Comparison of ENCODE assay signal across 23 cellular contexts in genomic region chr17:50483266-50483665, GRCh38. TPM values are rescaled to one million over a fixed set of nuclear protein-coding genes. Genes with fewer than 3 reads are reported as not detected.
DNase-seq lines count a peak whose midpoint lies in the region; ATAC-seq, FAIRE-seq and TF ChIP-seq lines count a peak whose summit lies in the region.
"Had no signal": no experiment of that assay in that cellular context is flagged by ENCODE, and none has a peak within 500 bp of the region (broad histone marks: within the 10 kb centered on the region; RNA-seq: fewer than 3 reads in every experiment).

No MANE protein-coding gene starts in this region.

- 0 out of 2 replicates have a peak overlapping the region, but pooled peaks have one; percentile 5 for H2BK20ac ChIP-seq in IMR-90 (ENCODE audit: low read depth, low read length)

- H3K9me3 Mint-ChIP-seq in type B pancreatic cell, result no peaks in the 10 kb centered on the region
- H3K9me3 Mint-ChIP-seq: activated CD4-positive, alpha-beta memory T cell treated with anti-CD3 and anti-CD28 coated beads, Interleukin-2, amount 10 ng/mL, durations not matched to agents 7 days and 5 days; IgD-negative memory B cell had no signal

- DNase-seq in IMR-90 (no peak), adrenal gland (peak in 1 of 7 donors; percentile 26), kidney (peak; percentile 41), type B pancreatic cell (ENCODE audit: extremely low spot score, unreplicated experiment) (no peak), AML-193 (lab: John Stamatoyannopoulos, UW) (no peak)
- DNase-seq: activated CD4-positive, alpha-beta memory T cell treated with anti-CD3 and anti-CD28 coated beads, Interleukin-2, amount 10 ng/mL, durations not matched to agents 7 days and 5 days; activated T-cell treated with anti-CD3 and anti-CD28 coated beads, Interleukin-2, amount 50 U/mL, for 1 hour; BE2C; effector CD8-positive, alpha-beta T cell; H7; islet precursor cell; stimulated activated naive CD8-positive, alpha-beta T cell treated with anti-CD3 and anti-CD28 coated beads, Interleukin-15, Interleukin-2, amounts not matched to agents 100 U/mL and 50 U/mL, for 24 hours; T-helper 1 cell had no signal

- no peak for ATAC-seq in IMR-90 (ENCODE audit: low read depth)
- no peak for ATAC-seq in HG02870 (IDR thresholded peaks at IDR 0.05; ENCODE audit: unreplicated experiment)
- no peak for ATAC-seq in GM21723 (IDR thresholded peaks at IDR 0.05; ENCODE audit: unreplicated experiment)

- H3K27ac ChIP-seq in IMR-90 (ENCODE audit: insufficient read depth, low read length) (peak overlapping the region; percentile 13; the same call in 1 of the 2 replicates), adrenal gland (peak overlapping the region in 3 of 5 donors; percentile 21 to 83 (median 77)), kidney (ENCODE audit: low read depth in 2 of 2, low read length in 2 of 2) (peak overlapping the region; percentile 13 to 33), subcutaneous abdominal adipose tissue (ENCODE audit: low read depth, low read length) (peak overlapping the region; percentile 85)
- H3K27ac ChIP-seq: HL-60 had no signal

- no peak overlapping the region for H3K56ac ChIP-seq in IMR-90 (ENCODE audit: extremely low read depth, insufficient read depth, low read length)

- BruUV-seq in IMR-90 (replicated peaks; lab: Mats Ljungman, UMichigan), result no TSS peak

- intact Hi-C loops in IMR-90 (cut with micrococcal nuclease), result loop anchor here (5.0 kb wide), 1 partner anchor 359 kb away; no protein-coding TSS in a partner anchor
- intact Hi-C loops in adrenal gland (cut with DNase I), result loop anchor here (5.0 to 10.0 kb wide), 3 partner anchors 59 to 212 kb away; no protein-coding TSS in a partner anchor
- intact Hi-C loops in kidney (cut with DNase I), result no loop called here

- WGBS in IMR-90 (ENCODE audit: extremely low coverage in 2 of 2, insufficient read length in 1 of 2), 2 experiments, result 60% methylated on average over 2 of the region's 5 CpGs; no CpG with 5 or more reads in 1 of the 2 experiments
- WGBS in adrenal gland, 4 donors, result 58 to 71% (median 65%) methylated on average over 2 to 5 of the region's 5 CpGs

- CTCF ChIA-PET in IMR-90 (lab: Yijun Ruan, JAX), result interaction anchor here (0.6 to 1.4 kb wide), 9 partner anchors 15 to 971 kb away, joined by 3 to 6 read pairs (median 3); no protein-coding TSS in a partner anchor

- no peak overlapping the region for H3K27ac Mint-ChIP-seq in type B pancreatic cell
- H3K27ac Mint-ChIP-seq: activated naive CD8-positive, alpha-beta T cell had no signal

- peaks cover 5% of the 10 kb centered on the region for H3K36me3 Mint-ChIP-seq in type B pancreatic cell

- POLR2A ChIA-PET in IMR-90 (lab: Charles Lee; ENCODE audit: unreplicated experiment), result no interaction called here

- H4K8ac ChIP-seq in IMR-90 (ENCODE audit: low read depth in 2 of 2, low read length in 2 of 2), result no peak overlapping the region

- H3K14ac ChIP-seq in IMR-90 (replicated peaks; ENCODE audit: low read depth, low read length), result no peak overlapping the region

- H3K4me1 Mint-ChIP-seq in type B pancreatic cell (ENCODE audit: unreplicated experiment), result peaks cover 9% of the 10 kb centered on the region

- H3K27me3 ChIP-seq in IMR-90 (ENCODE audit: control insufficient read depth, insufficient read depth, low read length) (no peaks in the 10 kb centered on the region), adrenal gland (no peaks in the 10 kb centered on the region), subcutaneous abdominal adipose tissue (ENCODE audit: control insufficient read depth in 5 of 5, insufficient read depth in 4 of 5, low read length in 5 of 5) (no peaks in the 10 kb centered on the region)
- H3K27me3 ChIP-seq: BE2C, hepatocyte had no signal

- no peak overlapping the region for H3K18ac ChIP-seq in IMR-90 (ENCODE audit: low read depth, low read length)

- H3K4me3 ChIP-seq in IMR-90 (ENCODE audit: insufficient read depth, low read depth, low read length) (no peak overlapping the region), adrenal gland (no peak overlapping the region), kidney (ENCODE audit: low read length in 2 of 2) (no peak overlapping the region), subcutaneous abdominal adipose tissue (ENCODE audit: low read depth in 1 of 5, low read length in 5 of 5) (no peak overlapping the region)
- H3K4me3 ChIP-seq: hepatocyte had no signal

- H2BK120ac ChIP-seq in IMR-90 (ENCODE audit: low read depth, low read length), result peak overlapping the region; percentile 23; the same call in 1 of the 2 replicates

- H3K9ac ChIP-seq in IMR-90 (ENCODE audit: low read depth, low read length) (no peak overlapping the region), kidney (ENCODE audit: low read length in 2 of 2) (no peak overlapping the region), subcutaneous abdominal adipose tissue (ENCODE audit: low read length in 5 of 5) (peak overlapping the region in 3 of 5 donors; percentile 28 to 49 (median 33))

- peak overlapping the region; percentile 43 for H2AFZ ChIP-seq in IMR-90 (replicated peaks; ENCODE audit: low read length, poor library complexity)
- H2AFZ ChIP-seq: hepatocyte had no signal

- no peak overlapping the region; the same call in 1 of the 2 replicates for H4K5ac ChIP-seq in IMR-90 (ENCODE audit: low read depth, low read length)

- H3K36me3 ChIP-seq in IMR-90 (ENCODE audit: control insufficient read depth, insufficient read depth, low read length), result peaks cover 18% of the 10 kb centered on the region
- H3K36me3 ChIP-seq in adrenal gland (replicated peaks in 1 of 2), result peaks cover 0 to 32% of the 10 kb centered on the region in 2 donors
- peaks cover 21 to 31% of the 10 kb centered on the region in 2 donors for H3K36me3 ChIP-seq in kidney (ENCODE audit: control insufficient read depth in 1 of 2, insufficient read depth in 2 of 2, low read length in 2 of 2)
- H3K36me3 ChIP-seq in subcutaneous abdominal adipose tissue (ENCODE audit: control insufficient read depth in 5 of 5, insufficient read depth in 5 of 5, low read length in 5 of 5), result peaks cover 4 to 45% (median 35%) of the 10 kb centered on the region in 5 donors

- H3K9me1 ChIP-seq in IMR-90 (ENCODE audit: insufficient read depth, low read length), result peaks cover 2% of the 10 kb centered on the region; the same call in 1 of the 2 replicates

- H4K91ac ChIP-seq in IMR-90 (ENCODE audit: insufficient read depth, low read depth, low read length), result no peak overlapping the region

- H3K79me1 ChIP-seq in IMR-90 (ENCODE audit: low read depth in 1 of 2, low read length in 2 of 2), result peaks cover 11 to 32% of the 10 kb centered on the region in 2 experiments; a peak in 3 of 4 replicates

- H3K4ac ChIP-seq in IMR-90 (ENCODE audit: low read depth, low read length), result peak overlapping the region; percentile 30

- no peak for TF ChIP-seq RAD21 in IMR-90 (IDR thresholded peaks at IDR 0.05; ENCODE audit: low read length)

- dilution Hi-C loops in IMR-90 (cut with HindIII; ENCODE audit: low sequenced_read_pairs, unreplicated experiment), result no loop called here

- no peak for TF ChIP-seq CTCF in IMR-90 (conservative IDR thresholded peaks at IDR 0.05; ENCODE audit: low read depth, low read length)
- TF ChIP-seq CTCF in adrenal gland (IDR thresholded peaks at IDR 0.05), result no peak
- no peak for TF ChIP-seq CTCF in kidney (IDR thresholded peaks at IDR 0.05; ENCODE audit: borderline replicate concordance, extremely low read depth, insufficient read depth)
- TF ChIP-seq CTCF in type B pancreatic cell (conservative IDR thresholded peaks at IDR 0.05), result no peak

- H3K27me3 Mint-ChIP-seq in type B pancreatic cell, result peaks cover 2% of the 10 kb centered on the region
- H3K27me3 Mint-ChIP-seq: activated CD4-positive, alpha-beta memory T cell treated with anti-CD3 and anti-CD28 coated beads, Interleukin-2, amount 10 ng/mL, durations not matched to agents 7 days and 5 days; activated naive CD8-positive, alpha-beta T cell; IgD-negative memory B cell had no signal

- no peak for FAIRE-seq in kidney (lab: Jason Lieb, UNC)

- H3K4me1 ChIP-seq in IMR-90 (ENCODE audit: control insufficient read depth, insufficient read depth, low read length) (peaks cover 4% of the 10 kb centered on the region), adrenal gland (replicated peaks in 1 of 2) (peaks cover 11 to 22% of the 10 kb centered on the region in 2 donors), kidney (ENCODE audit: control insufficient read depth in 1 of 2, insufficient read depth in 1 of 2, low read depth in 1 of 2, low read length in 2 of 2) (peaks cover 6 to 9% of the 10 kb centered on the region in 2 donors), subcutaneous abdominal adipose tissue (ENCODE audit: control insufficient read depth in 5 of 5, insufficient read depth in 5 of 5, low read length in 5 of 5) (peaks cover 10 to 44% (median 37%) of the 10 kb centered on the region in 5 donors)
- H3K4me1 ChIP-seq: BE2C had no signal

- H4K20me1 ChIP-seq in IMR-90 (ENCODE audit: insufficient read depth, low read length), result peaks cover 8% of the 10 kb centered on the region; the same call in 1 of the 2 replicates

- no peak overlapping the region for H3K4me3 Mint-ChIP-seq in type B pancreatic cell
- H3K4me3 Mint-ChIP-seq: activated CD4-positive, alpha-beta memory T cell treated with anti-CD3 and anti-CD28 coated beads, Interleukin-2, amount 10 ng/mL, durations not matched to agents 7 days and 5 days; activated naive CD8-positive, alpha-beta T cell had no signal

- TF ChIP-seq POLR2A in IMR-90 (IDR thresholded peaks at IDR 0.05; ENCODE audit: low read depth, low read length), result no peak
- no peak for TF ChIP-seq POLR2A in adrenal gland (IDR thresholded peaks at IDR 0.05)

- H3K9me3 ChIP-seq in IMR-90 (ENCODE audit: control insufficient read depth, insufficient read depth, low read length) (no peaks in the 10 kb centered on the region), adrenal gland (replicated peaks in 1 of 3) (no peaks in the 10 kb centered on the region), kidney (ENCODE audit: control insufficient read depth in 1 of 2, low read length in 2 of 2) (no peaks in the 10 kb centered on the region), subcutaneous abdominal adipose tissue (ENCODE audit: control insufficient read depth in 5 of 5, low read length in 5 of 5) (no peaks in the 10 kb centered on the region)
- H3K9me3 ChIP-seq: BE2C had no signal

- peak overlapping the region; percentile 75 for H2AK9ac ChIP-seq in IMR-90 (replicated peaks; ENCODE audit: low read depth, low read length, poor library complexity)

- H2BK15ac ChIP-seq in IMR-90 (ENCODE audit: low read depth, low read length), result no peak overlapping the region

- H3K4me2 ChIP-seq in IMR-90 (ENCODE audit: low read depth, low read length), result no peak overlapping the region
- H3K4me2 ChIP-seq: hepatocyte had no signal

- peak overlapping the region; percentile 28; the same call in 1 of the 2 replicates for H2AK5ac ChIP-seq in IMR-90 (ENCODE audit: low read depth, low read length)

- H3K23ac ChIP-seq in IMR-90 (ENCODE audit: low read depth, low read length), result no peak overlapping the region

- in situ Hi-C loops in IMR-90 (cut with MboI; ENCODE audit: low sequenced_read_pairs), result loop anchor here (10.0 kb wide), 1 partner anchor 212 kb away; no protein-coding TSS in a partner anchor

- no peak overlapping the region for H2BK5ac ChIP-seq in IMR-90 (ENCODE audit: low read depth, low read length, poor library complexity, severe bottlenecking)

RNA-seq across cellular contexts. Expression of gene RSAD1, which starts 4.6 kb away (rescaled TPM):
- total RNA-seq in IMR-90 (2012; rRNA removed), result 10.0 and 10.8 TPM in 2 replicates
- polyA plus RNA-seq in IMR-90 (2012; rRNA removed), result 16.6 and 19.2 TPM in 2 replicates
- 10.9 and 13.4 TPM in 2 replicates for polyA plus RNA-seq in IMR-90 (2012; cell fraction: cytosol; rRNA removed)
- 63.9 and 67.4 TPM in 2 replicates for polyA plus RNA-seq in IMR-90 (2012; cell fraction: nucleus; rRNA removed; ENCODE audit: low replicate concordance)
- total RNA-seq in adrenal gland, result 10 to 100 TPM; 28.4 to 77.3 (median 51.8) TPM
- polyA plus RNA-seq in adrenal gland, result 10 to 100 TPM; 31.6 to 69.0 (median 60.5) TPM
- total RNA-seq in kidney, result 38.9 TPM
- 39.9 TPM for polyA plus RNA-seq in kidney (ENCODE audit: insufficient read depth, low read depth, low replicate concordance)
- 26.6 and 40.7 TPM in 2 replicates for total RNA-seq in type B pancreatic cell (ENCODE audit: low replicate concordance)

RNA-seq across cellular contexts. Expression of gene CHAD, which starts 14.6 kb away (rescaled TPM):
- not detected in 2 replicates for total RNA-seq in IMR-90 (2012; rRNA removed)
- polyA plus RNA-seq in IMR-90 (2012; rRNA removed), result 0.03 TPM in 1 of 2 replicates, not detected in the other
- 0.06 TPM in 1 of 2 replicates, not detected in the other for polyA plus RNA-seq in IMR-90 (2012; cell fraction: cytosol; rRNA removed)
- not detected in 2 replicates for polyA plus RNA-seq in IMR-90 (2012; cell fraction: nucleus; rRNA removed; ENCODE audit: low replicate concordance)
- total RNA-seq in adrenal gland, result 10 to 100 TPM in 2 of 8 donors, 1 to 10 TPM in 6; 2.6 to 26.6 (median 6.3) TPM
- 10 to 100 TPM in 2 of 3 donors, 1 to 10 TPM in 1; 7.2 to 11.1 (median 10.9) TPM for polyA plus RNA-seq in adrenal gland
- total RNA-seq in kidney, result 0.22 TPM
- 0.43 TPM for polyA plus RNA-seq in kidney (ENCODE audit: insufficient read depth, low read depth, low replicate concordance)
- total RNA-seq in type B pancreatic cell (ENCODE audit: low replicate concordance), result not detected in 2 replicates
- total RNA-seq: activated CD4-positive, alpha-beta memory T cell treated with anti-CD3 and anti-CD28 coated beads, Interleukin-2, amount 10 ng/mL, durations not matched to agents 7 days and 5 days; H7; renal cortical epithelial cell had no signal
- polyA plus RNA-seq: neural cell had no signal

RNA-seq across cellular contexts. Expression of gene MYCBPAP, which starts 25.0 kb away (rescaled TPM):
- total RNA-seq in IMR-90 (2012; rRNA removed) (under 0.01 and 0.18 TPM in 2 replicates), adrenal gland (1 to 10 TPM in 6 of 8 donors, under 1 TPM in 1, not detected in 1; 0.12 to 8.9 (median 2.3) TPM), kidney (0.72 TPM), type B pancreatic cell (ENCODE audit: low replicate concordance) (0.88 and 4.1 TPM in 2 replicates)
- polyA plus RNA-seq in IMR-90 (2012; rRNA removed) (0.17 and 0.30 TPM in 2 replicates), adrenal gland (1 to 10 TPM in 2 of 3 donors, under 1 TPM in 1; 0.27 to 4.4 (median 2.2) TPM), kidney (ENCODE audit: insufficient read depth, low read depth, low replicate concordance) (2.9 TPM)
- 0.07 and 0.42 TPM in 2 replicates for polyA plus RNA-seq in IMR-90 (2012; cell fraction: cytosol; rRNA removed)
- 0.82 and 2.1 TPM in 2 replicates for polyA plus RNA-seq in IMR-90 (2012; cell fraction: nucleus; rRNA removed; ENCODE audit: low replicate concordance)

RNA-seq across cellular contexts. Expression of gene EPN3, which starts 49.3 kb away (rescaled TPM):
- total RNA-seq in IMR-90 (2012; rRNA removed), result not detected in 2 replicates
- 0.09 TPM in 1 of 2 replicates, not detected in the other for polyA plus RNA-seq in IMR-90 (2012; rRNA removed)
- polyA plus RNA-seq in IMR-90 (2012; cell fraction: cytosol; rRNA removed), result 0.07 TPM in 1 of 2 replicates, not detected in the other
- polyA plus RNA-seq in IMR-90 (2012; cell fraction: nucleus; rRNA removed; ENCODE audit: low replicate concordance), result 0.07 TPM in 1 of 2 replicates, not detected in the other
- 10 to 100 TPM in 7 of 8 donors, 1 to 10 TPM in 1; 1.7 to 96.1 (median 38.2) TPM for total RNA-seq in adrenal gland
- polyA plus RNA-seq in adrenal gland, result 10 to 100 TPM in 2 of 3 donors, 1 to 10 TPM in 1; 1.2 to 32.3 (median 10.5) TPM
- total RNA-seq in kidney, result 5.0 TPM
- 28.7 TPM for polyA plus RNA-seq in kidney (ENCODE audit: insufficient read depth, low read depth, low replicate concordance)
- 41.7 and 72.1 TPM in 2 replicates for total RNA-seq in type B pancreatic cell (ENCODE audit: low replicate concordance)
- total RNA-seq: activated CD4-positive, alpha-beta memory T cell treated with anti-CD3 and anti-CD28 coated beads, Interleukin-2, amount 10 ng/mL, durations not matched to agents 7 days and 5 days; mesenteric fat pad had no signal
- polyA plus RNA-seq: IgD-negative memory B cell, neural cell had no signal

RNA-seq across cellular contexts. Expression of gene ACSF2, which starts 57.2 kb away (rescaled TPM):
- 15.0 and 18.5 TPM in 2 replicates for total RNA-seq in IMR-90 (2012; rRNA removed)
- 26.8 and 27.2 TPM in 2 replicates for polyA plus RNA-seq in IMR-90 (2012; rRNA removed)
- 12.2 and 22.9 TPM in 2 replicates for polyA plus RNA-seq in IMR-90 (2012; cell fraction: cytosol; rRNA removed)
- 103 and 117 TPM in 2 replicates for polyA plus RNA-seq in IMR-90 (2012; cell fraction: nucleus; rRNA removed; ENCODE audit: low replicate concordance)
- 100 to 1,000 TPM in 7 of 8 donors, 10 to 100 TPM in 1; 92.1 to 434 (median 196) TPM for total RNA-seq in adrenal gland
- 100 to 1,000 TPM in 2 of 3 donors, 10 to 100 TPM in 1; 92.5 to 306 (median 253) TPM for polyA plus RNA-seq in adrenal gland
- total RNA-seq in kidney, result 44.4 TPM
- 404 TPM for polyA plus RNA-seq in kidney (ENCODE audit: insufficient read depth, low read depth, low replicate concordance)
- total RNA-seq in type B pancreatic cell (ENCODE audit: low replicate concordance), result 57.3 and 75.0 TPM in 2 replicates
- polyA plus RNA-seq: neural cell had no signal

Comparison
In these comparisons a context has a peak if more than half of its experiments do, and no peak if none do; other contexts are left out.
1. H3K27ac ChIP-seq: peak in every context shown above with its lines; median percentile 85 in subcutaneous abdominal adipose tissue; 77 in adrenal gland; 23 in kidney; 13 in IMR-90.
2. H3K9ac ChIP-seq: peak in subcutaneous abdominal adipose tissue (3 of 5); none in IMR-90 (single experiment) and kidney (0 of 2).